Comparison of ENCODE assay signal across 30 cellular contexts in genomic region chr17:7425756-7426155, GRCh38. TPM values are rescaled to one million over a fixed set of nuclear protein-coding genes. Genes with fewer than 3 reads are reported as not detected.
A peak's percentile ranks its signal among the peaks of the same experiment; 100 is the strongest.
DNase-seq lines count a peak whose midpoint lies in the region; ATAC-seq, FAIRE-seq and TF ChIP-seq lines count a peak whose summit lies in the region.
"Had no signal": no experiment of that assay in that cellular context is flagged by ENCODE, and none has a peak within 500 bp of the region (broad histone marks: within the 10 kb centered on the region; RNA-seq: fewer than 3 reads in every experiment).

No MANE protein-coding gene starts in this region.

- FAIRE-seq in pancreas (lab: Jason Lieb, UNC), result no peak
- FAIRE-seq: A204.1, GM12878, GM12892, GM18507 had no signal

- intact Hi-C loops in posterior vena cava (cut with DNase I), result no loop called here
- intact Hi-C loops in pancreas (cut with DNase I), result no loop called here

- H2AFZ ChIP-seq in neural progenitor cell (replicated peaks), result no peak overlapping the region

- H3K27me3 Mint-ChIP-seq in neural progenitor cell (ENCODE audit: insufficient read depth, low read depth), result peaks cover 17% of the 10 kb centered on the region
- H3K27me3 Mint-ChIP-seq: CD4-positive, CD25-positive, alpha-beta regulatory T cell had no signal

- no peaks in the 10 kb centered on the region for H4K20me1 ChIP-seq in neural progenitor cell (ENCODE audit: low read depth)
- H4K20me1 ChIP-seq: BLaER1 had no signal

- H3K4me1 ChIP-seq in neural progenitor cell, result no peaks in the 10 kb centered on the region
- H3K4me1 ChIP-seq in pancreas, result no peaks in the 10 kb centered on the region
- H3K4me1 ChIP-seq: BE2C had no signal

- H3K27ac Mint-ChIP-seq in neural progenitor cell, result peak overlapping the region; percentile 8
- H3K27ac Mint-ChIP-seq: CD4-positive, alpha-beta memory T cell; CD4-positive, CD25-positive, alpha-beta regulatory T cell had no signal

- no peaks in the 10 kb centered on the region for H3K27me3 ChIP-seq in H7 (ENCODE audit: control insufficient read depth, insufficient read depth, low read length)
- H3K27me3 ChIP-seq in neural progenitor cell, result no peaks in the 10 kb centered on the region
- no peaks in the 10 kb centered on the region for H3K27me3 ChIP-seq in pancreas
- H3K27me3 ChIP-seq: BE2C, BLaER1 had no signal

- ATAC-seq in pancreas, result no peak
- ATAC-seq: GM12878 had no signal

- H3K4me3 Mint-ChIP-seq in neural progenitor cell, result no peak overlapping the region
- H3K4me3 Mint-ChIP-seq: CD14-positive monocyte; CD4-positive, alpha-beta memory T cell; CD4-positive, CD25-positive, alpha-beta regulatory T cell; CD8-positive, alpha-beta memory T cell had no signal

- H3K4me3 ChIP-seq in H7 (ENCODE audit: insufficient read depth, low read depth, low read length) (no peak overlapping the region), neural progenitor cell (no peak overlapping the region), pancreas (no peak overlapping the region)
- H3K4me3 ChIP-seq: BLaER1, GM12878 had no signal

- WGBS in pancreas, 2 donors, result 78 to 81% methylated on average over 8 of the region's 8 CpGs

- H3K9ac ChIP-seq in neural progenitor cell, result no peak overlapping the region
- H3K9ac ChIP-seq: BLaER1 had no signal

- H3K27ac ChIP-seq in neural progenitor cell (no peak overlapping the region), pancreas (no peak overlapping the region)
- H3K27ac ChIP-seq: BLaER1 had no signal

- no peak for TF ChIP-seq CTCF in neural progenitor cell (IDR thresholded peaks at IDR 0.05)
- TF ChIP-seq CTCF in pancreas (IDR thresholded peaks at IDR 0.05), result no peak

- no peaks in the 10 kb centered on the region for H3K9me3 Mint-ChIP-seq in neural progenitor cell
- H3K9me3 Mint-ChIP-seq: CD14-positive monocyte; CD4-positive, alpha-beta memory T cell; CD8-positive, alpha-beta memory T cell had no signal

- H3K36me3 Mint-ChIP-seq in neural progenitor cell, result no peaks in the 10 kb centered on the region
- H3K36me3 Mint-ChIP-seq: CD14-positive monocyte; CD4-positive, alpha-beta memory T cell; CD4-positive, CD25-positive, alpha-beta regulatory T cell; CD8-positive, alpha-beta memory T cell had no signal

- H3K9me3 ChIP-seq in neural progenitor cell (ENCODE audit: low read depth) (no peaks in the 10 kb centered on the region), pancreas (no peaks in the 10 kb centered on the region)
- H3K9me3 ChIP-seq: BE2C, BLaER1 had no signal

- no peaks in the 10 kb centered on the region for H3F3A ChIP-seq in neural progenitor cell (ENCODE audit: low read depth)

- DNase-seq in H7, result peak; percentile 63
- no peak for DNase-seq in neural progenitor cell (ENCODE audit: low spot score)
- peak; percentile 78 for DNase-seq in posterior vena cava (ENCODE audit: low spot score)
- no peak for DNase-seq in pancreas
- no peak for DNase-seq in HCEC 1CT
- DNase-seq: 8988T; ACHN; BE2C; C1 segment of cervical spinal cord; CD4-positive, CD25-positive, alpha-beta regulatory T cell; CD8-positive, alpha-beta memory T cell; COR-L47; DMS 273 treated with DMSO at 0.1 percent for 48 hours; DMS153; DMS53; DMS79; DND-41; EL; GDM1 had no signal

- H3K4me1 Mint-ChIP-seq in neural progenitor cell, result peaks cover 9% of the 10 kb centered on the region
- H3K4me1 Mint-ChIP-seq: CD14-positive monocyte; CD4-positive, CD25-positive, alpha-beta regulatory T cell; CD8-positive, alpha-beta memory T cell had no signal

- H3K79me2 ChIP-seq in neural progenitor cell (ENCODE audit: low read depth), result no peaks in the 10 kb centered on the region

- no peak overlapping the region for H3K4me2 ChIP-seq in neural progenitor cell
- H3K4me2 ChIP-seq: BLaER1 had no signal

- H3K36me3 ChIP-seq in H7 (replicated peaks; ENCODE audit: control insufficient read depth, insufficient read depth, low read length) (no peaks in the 10 kb centered on the region), neural progenitor cell (no peaks in the 10 kb centered on the region), pancreas (no peaks in the 10 kb centered on the region)
- H3K36me3 ChIP-seq: BE2C, BLaER1 had no signal

RNA-seq across cellular contexts. Expression of gene SPEM2, which starts 0.3 kb away (rescaled TPM):
- not detected in 2 replicates for total RNA-seq in H7 (2014; rRNA removed; shearing (Covaris generic))
- not detected in 2 replicates for total RNA-seq in neural progenitor cell (ENCODE audit: low replicate concordance)
- not detected for total RNA-seq in posterior vena cava
- total RNA-seq in pancreas, result not detected
- not detected for polyA plus RNA-seq in pancreas
- total RNA-seq: CD4-positive, alpha-beta memory T cell; CD4-positive, CD25-positive, alpha-beta regulatory T cell; CD8-positive, alpha-beta memory T cell; Daoy; G401; GM12878 had no signal
- polyA plus RNA-seq: AG04450; CD14-positive monocyte; CD4-positive, alpha-beta memory T cell; CD4-positive, CD25-positive, alpha-beta regulatory T cell; CD8-positive, alpha-beta memory T cell; GM12878 had no signal

RNA-seq across cellular contexts. Expression of gene SPEM3, which starts 2.9 kb away (rescaled TPM):
- not detected in 2 replicates for total RNA-seq in H7 (2014; rRNA removed; shearing (Covaris generic))
- not detected in 2 replicates for total RNA-seq in neural progenitor cell (ENCODE audit: low replicate concordance)
- not detected for total RNA-seq in posterior vena cava
- not detected for total RNA-seq in pancreas
- polyA plus RNA-seq in pancreas, result not detected
- total RNA-seq: A673; CD4-positive, alpha-beta memory T cell; CD4-positive, CD25-positive, alpha-beta regulatory T cell; CD8-positive, alpha-beta memory T cell; Daoy; G401; GM12878 had no signal
- polyA plus RNA-seq: AG04450; CD14-positive monocyte; CD4-positive, alpha-beta memory T cell; CD4-positive, CD25-positive, alpha-beta regulatory T cell; CD8-positive, alpha-beta memory T cell; GM12878 had no signal

RNA-seq across cellular contexts. Expression of gene SPEM1, which starts 5.6 kb away (rescaled TPM):
- not detected in 2 replicates for total RNA-seq in H7 (2014; rRNA removed; shearing (Covaris generic))
- not detected in 2 replicates for total RNA-seq in neural progenitor cell (ENCODE audit: low replicate concordance)
- total RNA-seq in posterior vena cava, result not detected
- not detected for total RNA-seq in pancreas
- not detected for polyA plus RNA-seq in pancreas
- total RNA-seq: CD4-positive, alpha-beta memory T cell; CD4-positive, CD25-positive, alpha-beta regulatory T cell; CD8-positive, alpha-beta memory T cell; Daoy; G401; GM12878 had no signal
- polyA plus RNA-seq: AG04450; CD14-positive monocyte; CD4-positive, alpha-beta memory T cell; CD4-positive, CD25-positive, alpha-beta regulatory T cell; CD8-positive, alpha-beta memory T cell; GM12878 had no signal

RNA-seq across cellular contexts. Expression of gene TMEM102, which starts 9.5 kb away (rescaled TPM):
- total RNA-seq in H7 (2014; rRNA removed; shearing (Covaris generic)), result 14.5 and 15.8 TPM in 2 replicates
- total RNA-seq in neural progenitor cell (ENCODE audit: low replicate concordance), result 1.0 and 1.6 TPM in 2 replicates
- total RNA-seq in posterior vena cava, result 1 to 10 TPM; 1.8 to 3.0 TPM
- total RNA-seq in pancreas, result 1 to 10 TPM; 2.4 to 7.8 (median 3.6) TPM
- 1 to 10 TPM; 2.2 to 2.9 TPM for polyA plus RNA-seq in pancreas

RNA-seq across cellular contexts. Expression of gene FGF11, which starts 13.6 kb away (rescaled TPM):
- 12.5 and 20.7 TPM in 2 replicates for total RNA-seq in H7 (2014; rRNA removed; shearing (Covaris generic))
- total RNA-seq in neural progenitor cell (ENCODE audit: low replicate concordance) (7.6 and 14.9 TPM in 2 replicates), posterior vena cava (1 to 10 TPM; 2.7 to 3.8 TPM), pancreas (1 to 10 TPM in 1 of 6 donors, under 1 TPM in 5; 0.09 to 1.1 (median 0.31) TPM)
- polyA plus RNA-seq in pancreas, result under 1 TPM; 0.61 to 0.65 TPM
- polyA plus RNA-seq: CD14-positive monocyte had no signal

Comparison
In these comparisons a context has a peak if more than half of its experiments do, and no peak if none do; other contexts are left out.
1. DNase-seq: peak in H7 (single experiment) and posterior vena cava (single experiment); none in neural progenitor cell (single experiment), pancreas (0 of 6) and HCEC 1CT (single experiment).